ENCODE assay signal across 1 cellular context in the genomic region with DNA sequence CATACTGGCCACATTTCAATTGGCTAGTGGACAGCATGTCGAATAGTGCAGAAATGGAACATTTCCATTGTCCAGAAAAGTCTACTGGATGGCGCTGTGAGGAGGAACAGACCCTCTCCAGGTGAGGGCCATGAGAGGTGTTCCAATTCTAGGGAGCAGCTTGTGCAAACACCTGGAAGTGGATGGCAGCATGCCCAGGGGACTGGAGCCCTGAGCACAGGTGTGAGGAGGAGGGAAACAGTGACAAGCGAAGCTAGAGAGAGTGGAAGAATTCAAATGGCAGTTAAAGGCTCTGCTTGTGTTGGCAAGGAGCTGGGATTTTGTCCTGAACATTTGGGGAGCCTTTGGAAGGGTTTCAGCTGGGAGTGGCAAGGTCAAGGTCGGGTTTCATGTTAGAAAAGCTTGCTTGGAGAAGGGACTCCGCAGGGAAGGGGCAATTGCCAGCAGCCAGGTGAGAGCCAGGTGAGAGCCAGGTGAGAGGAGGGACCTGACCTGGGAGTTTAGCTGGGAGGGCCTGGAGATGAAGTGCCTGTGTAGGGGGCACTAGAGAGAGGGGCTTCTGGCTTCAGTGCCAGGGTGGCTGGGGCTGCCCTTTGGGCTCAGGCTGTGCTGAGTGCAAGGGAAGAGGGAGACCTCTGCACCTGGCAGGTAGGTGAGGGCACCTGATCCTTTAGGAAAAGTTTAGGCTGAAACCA.
A peak's percentile ranks its signal among the peaks of the same experiment; 100 is the strongest.
TF ChIP-seq lines count a peak whose summit lies in the region.

No MANE protein-coding gene starts in this region.

TF ChIP-seq in WTC11, 78 proteins besides CTCF, POLR2A, EP300 and RAD21 (continued from another document):
- TF ChIP-seq, protein P1, sequence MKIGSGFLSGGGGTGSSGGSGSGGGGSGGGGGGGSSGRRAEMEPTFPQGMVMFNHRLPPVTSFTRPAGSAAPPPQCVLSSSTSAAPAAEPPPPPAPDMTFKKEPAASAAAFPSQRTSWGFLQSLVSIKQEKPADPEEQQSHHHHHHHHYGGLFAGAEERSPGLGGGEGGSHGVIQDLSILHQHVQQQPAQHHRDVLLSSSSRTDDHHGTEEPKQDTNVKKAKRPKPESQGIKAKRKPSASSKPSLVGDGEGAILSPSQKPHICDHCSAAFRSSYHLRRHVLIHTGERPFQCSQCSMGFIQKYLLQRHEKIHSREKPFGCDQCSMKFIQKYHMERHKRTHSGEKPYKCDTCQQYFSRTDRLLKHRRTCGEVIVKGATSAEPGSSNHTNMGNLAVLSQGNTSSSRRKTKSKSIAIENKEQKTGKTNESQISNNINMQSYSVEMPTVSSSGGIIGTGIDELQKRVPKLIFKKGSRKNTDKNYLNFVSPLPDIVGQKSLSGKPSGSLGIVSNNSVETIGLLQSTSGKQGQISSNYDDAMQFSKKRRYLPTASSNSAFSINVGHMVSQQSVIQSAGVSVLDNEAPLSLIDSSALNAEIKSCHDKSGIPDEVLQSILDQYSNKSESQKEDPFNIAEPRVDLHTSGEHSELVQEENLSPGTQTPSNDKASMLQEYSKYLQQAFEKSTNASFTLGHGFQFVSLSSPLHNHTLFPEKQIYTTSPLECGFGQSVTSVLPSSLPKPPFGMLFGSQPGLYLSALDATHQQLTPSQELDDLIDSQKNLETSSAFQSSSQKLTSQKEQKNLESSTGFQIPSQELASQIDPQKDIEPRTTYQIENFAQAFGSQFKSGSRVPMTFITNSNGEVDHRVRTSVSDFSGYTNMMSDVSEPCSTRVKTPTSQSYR (CRISPR knock-in tag; IDR thresholded peaks at IDR 0.05), result no peak
- TF ChIP-seq CBFB (CRISPR knock-in tag; IDR thresholded peaks at IDR 0.05; ENCODE audit: low read depth) (no peak), ESRRA (CRISPR knock-in tag; IDR thresholded peaks at IDR 0.05; ENCODE audit: borderline replicate concordance) (no peak), ZNF138 (CRISPR knock-in tag; conservative IDR thresholded peaks at IDR 0.05) (no peak), NFE2L1 (CRISPR knock-in tag; IDR thresholded peaks at IDR 0.05) (no peak), MXD4 (CRISPR knock-in tag; IDR thresholded peaks at IDR 0.05; ENCODE audit: borderline replicate concordance) (no peak), CREM (CRISPR knock-in tag; IDR thresholded peaks at IDR 0.05) (peak; percentile 14; the same call in 1 of the 2 replicates), EMX1 (CRISPR knock-in tag; IDR thresholded peaks at IDR 0.05) (no peak), RELA (CRISPR knock-in tag; IDR thresholded peaks at IDR 0.05; ENCODE audit: borderline replicate concordance) (no peak)
- TF ChIP-seq, protein P2, sequence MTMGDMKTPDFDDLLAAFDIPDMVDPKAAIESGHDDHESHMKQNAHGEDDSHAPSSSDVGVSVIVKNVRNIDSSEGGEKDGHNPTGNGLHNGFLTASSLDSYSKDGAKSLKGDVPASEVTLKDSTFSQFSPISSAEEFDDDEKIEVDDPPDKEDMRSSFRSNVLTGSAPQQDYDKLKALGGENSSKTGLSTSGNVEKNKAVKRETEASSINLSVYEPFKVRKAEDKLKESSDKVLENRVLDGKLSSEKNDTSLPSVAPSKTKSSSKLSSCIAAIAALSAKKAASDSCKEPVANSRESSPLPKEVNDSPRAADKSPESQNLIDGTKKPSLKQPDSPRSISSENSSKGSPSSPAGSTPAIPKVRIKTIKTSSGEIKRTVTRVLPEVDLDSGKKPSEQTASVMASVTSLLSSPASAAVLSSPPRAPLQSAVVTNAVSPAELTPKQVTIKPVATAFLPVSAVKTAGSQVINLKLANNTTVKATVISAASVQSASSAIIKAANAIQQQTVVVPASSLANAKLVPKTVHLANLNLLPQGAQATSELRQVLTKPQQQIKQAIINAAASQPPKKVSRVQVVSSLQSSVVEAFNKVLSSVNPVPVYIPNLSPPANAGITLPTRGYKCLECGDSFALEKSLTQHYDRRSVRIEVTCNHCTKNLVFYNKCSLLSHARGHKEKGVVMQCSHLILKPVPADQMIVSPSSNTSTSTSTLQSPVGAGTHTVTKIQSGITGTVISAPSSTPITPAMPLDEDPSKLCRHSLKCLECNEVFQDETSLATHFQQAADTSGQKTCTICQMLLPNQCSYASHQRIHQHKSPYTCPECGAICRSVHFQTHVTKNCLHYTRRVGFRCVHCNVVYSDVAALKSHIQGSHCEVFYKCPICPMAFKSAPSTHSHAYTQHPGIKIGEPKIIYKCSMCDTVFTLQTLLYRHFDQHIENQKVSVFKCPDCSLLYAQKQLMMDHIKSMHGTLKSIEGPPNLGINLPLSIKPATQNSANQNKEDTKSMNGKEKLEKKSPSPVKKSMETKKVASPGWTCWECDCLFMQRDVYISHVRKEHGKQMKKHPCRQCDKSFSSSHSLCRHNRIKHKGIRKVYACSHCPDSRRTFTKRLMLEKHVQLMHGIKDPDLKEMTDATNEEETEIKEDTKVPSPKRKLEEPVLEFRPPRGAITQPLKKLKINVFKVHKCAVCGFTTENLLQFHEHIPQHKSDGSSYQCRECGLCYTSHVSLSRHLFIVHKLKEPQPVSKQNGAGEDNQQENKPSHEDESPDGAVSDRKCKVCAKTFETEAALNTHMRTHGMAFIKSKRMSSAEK (CRISPR knock-in tag; IDR thresholded peaks at IDR 0.05; ENCODE audit: borderline replicate concordance), result no peak
